Comparison of ENCODE assay signal across 9 cellular contexts in genomic region chr3:195182470-195182795, GRCh38.
DNase-seq lines count a peak whose midpoint lies in the region; ATAC-seq lines count a peak whose summit lies in the region.
"Had no signal": no experiment of that assay in that cellular context is flagged by ENCODE, and none has a peak within 500 bp of the region (broad histone marks: within the 10 kb centered on the region; RNA-seq: fewer than 3 reads in every experiment).

No MANE protein-coding gene starts in this region.

- DNase-seq in AG08395 (ENCODE audit: low spot score) (peak; percentile 41), HCEC 1CT (peak; percentile 68), amniotic epithelial cell (ENCODE audit: low read depth) (peak; percentile 89), kidney tubule cell (ENCODE audit: low spot score) (peak; percentile 35), CD1c-positive myeloid dendritic cell (ENCODE audit: extremely low spot score) (no peak), GM19238 (ENCODE audit: insufficient read length, low spot score) (no peak), mesenteric fat pad (ENCODE audit: low spot score) (no peak)
- DNase-seq: stimulated activated naive B cell treated with anti-CD40 and anti-IgM and Interleukin-4, amounts not matched to agents 10 μg/mL and 1 μg/mL and 100 μg/mL, for 72 hours had no signal

- no peak for ATAC-seq in GM21526 (IDR thresholded peaks at IDR 0.05; ENCODE audit: low FRiP score, unreplicated experiment)
- ATAC-seq: stimulated activated naive B cell treated with anti-CD40 and anti-IgM and Interleukin-4, amounts not matched to agents 10 μg/mL and 1 μg/mL and 100 μg/mL, for 72 hours had no signal

Comparison
In these comparisons a context has a peak if more than half of its experiments do, and no peak if none do; other contexts are left out.
1. DNase-seq: peak in AG08395 (single experiment), HCEC 1CT (single experiment), amniotic epithelial cell (single experiment) and kidney tubule cell (single experiment); none in CD1c-positive myeloid dendritic cell (single experiment), GM19238 (single experiment) and mesenteric fat pad (single experiment).